ENCODE assay signal across 15 cellular contexts in the genomic region with DNA sequence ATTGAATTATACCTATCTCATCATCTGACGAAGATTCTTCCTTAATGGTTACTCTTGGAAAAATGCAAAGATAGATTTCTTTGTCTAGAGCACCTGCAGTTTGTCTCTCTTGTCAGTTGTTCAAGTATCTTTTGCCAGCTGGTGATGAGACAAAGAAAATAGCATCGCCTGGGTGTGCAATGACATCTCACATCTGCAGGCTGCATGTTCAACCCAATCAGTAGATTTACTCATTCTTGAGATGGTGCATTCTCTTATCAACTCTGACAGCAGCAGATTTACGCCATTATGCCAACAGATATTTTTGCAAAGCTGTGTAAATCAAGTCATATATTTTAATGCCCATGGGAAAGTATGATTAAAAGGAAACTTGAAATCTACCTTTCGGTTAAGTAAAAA.
A peak's percentile ranks its signal among the peaks of the same experiment; 100 is the strongest.
DNase-seq lines count a peak whose midpoint lies in the region; ATAC-seq and TF ChIP-seq lines count a peak whose summit lies in the region.
"Had no signal": no experiment of that assay in that cellular context is flagged by ENCODE, and none has a peak within 500 bp of the region (broad histone marks: within the 10 kb centered on the region; RNA-seq: fewer than 3 reads in every experiment).

No MANE protein-coding gene starts in this region.

- H3K4me1 Mint-ChIP-seq in neural progenitor cell: no peaks in the 10 kb centered on the region
- H3K4me1 Mint-ChIP-seq: CD14-positive monocyte; CD4-positive, alpha-beta memory T cell; GM23338 had no signal

- no peak overlapping the region for H3K9ac ChIP-seq in neural progenitor cell

- H3K4me3 Mint-ChIP-seq in neural progenitor cell: no peak overlapping the region
- H3K4me3 Mint-ChIP-seq: CD14-positive monocyte; CD4-positive, alpha-beta memory T cell; GM23338 had no signal

- no peak for TF ChIP-seq POLR2A in vagina (IDR thresholded peaks at IDR 0.05)

- no peak overlapping the region for H3K27ac ChIP-seq in right atrium auricular region
- no peak overlapping the region for H3K27ac ChIP-seq in neural progenitor cell
- H3K27ac ChIP-seq in vagina: no peak overlapping the region
- H3K27ac ChIP-seq: HL-60 had no signal

- H3K4me1 ChIP-seq in right atrium auricular region (no peaks in the 10 kb centered on the region), neural progenitor cell (no peaks in the 10 kb centered on the region), vagina (no peaks in the 10 kb centered on the region)

- no peak for DNase-seq in left ventricle myocardium superior
- DNase-seq in right atrium auricular region (ENCODE audit: low spot score): no peak
- peak; percentile 75 for DNase-seq in SK-N-DZ (ENCODE audit: low spot score)
- no peak for DNase-seq in neural progenitor cell (ENCODE audit: low spot score)
- DNase-seq in stimulated activated naive CD4-positive, alpha-beta T cell (lab: John Stamatoyannopoulos, UW): no peak
- DNase-seq in vagina (ENCODE audit: extremely low spot score in 2 of 2): no peak
- DNase-seq: ACHN; CD4-positive, alpha-beta memory T cell; DMS153; DMS79; GDM1; HCEC 1CT had no signal

- no peak overlapping the region for H3K4me3 ChIP-seq in right atrium auricular region
- no peak overlapping the region for H3K4me3 ChIP-seq in neural progenitor cell
- no peak overlapping the region for H3K4me3 ChIP-seq in vagina
- H3K4me3 ChIP-seq: GM23338 had no signal

- H3K27me3 Mint-ChIP-seq in neural progenitor cell (ENCODE audit: insufficient read depth, low read depth): no peaks in the 10 kb centered on the region

- H3K4me2 ChIP-seq in neural progenitor cell: no peak overlapping the region
- H3K4me2 ChIP-seq: GM23338 had no signal

- H3F3A ChIP-seq in neural progenitor cell (ENCODE audit: low read depth): no peaks in the 10 kb centered on the region

- no peaks in the 10 kb centered on the region for H3K27me3 ChIP-seq in right atrium auricular region
- H3K27me3 ChIP-seq in neural progenitor cell: no peaks in the 10 kb centered on the region
- H3K27me3 ChIP-seq in vagina: no peaks in the 10 kb centered on the region

- TF ChIP-seq CTCF in right atrium auricular region (IDR thresholded peaks at IDR 0.05) (no peak), neural progenitor cell (IDR thresholded peaks at IDR 0.05) (no peak), vagina (IDR thresholded peaks at IDR 0.05) (no peak)

- intact Hi-C loops in left ventricle myocardium superior (cut with micrococcal nuclease): no loop called here
- intact Hi-C loops in vagina (cut with DNase I): no loop called here

- H3K36me3 Mint-ChIP-seq in neural progenitor cell: no peaks in the 10 kb centered on the region
- H3K36me3 Mint-ChIP-seq: CD14-positive monocyte; CD4-positive, alpha-beta memory T cell had no signal

- no peaks in the 10 kb centered on the region for H3K9me3 Mint-ChIP-seq in neural progenitor cell
- H3K9me3 Mint-ChIP-seq: GM23338 had no signal

- no peaks in the 10 kb centered on the region for H3K36me3 ChIP-seq in right atrium auricular region
- H3K36me3 ChIP-seq in neural progenitor cell: no peaks in the 10 kb centered on the region
- H3K36me3 ChIP-seq in vagina: no peaks in the 10 kb centered on the region

- peak overlapping the region; percentile 3 for H2AFZ ChIP-seq in neural progenitor cell (replicated peaks)
- H2AFZ ChIP-seq: GM23338 had no signal

- no peaks in the 10 kb centered on the region for H3K79me2 ChIP-seq in neural progenitor cell (ENCODE audit: low read depth)

- no peak overlapping the region for H3K27ac Mint-ChIP-seq in neural progenitor cell
- H3K27ac Mint-ChIP-seq: CD14-positive monocyte; CD4-positive, alpha-beta memory T cell; GM23338 had no signal

- H3K9me3 ChIP-seq in right atrium auricular region (no peaks in the 10 kb centered on the region), neural progenitor cell (ENCODE audit: low read depth) (no peaks in the 10 kb centered on the region), vagina (no peaks in the 10 kb centered on the region)

- H4K20me1 ChIP-seq in neural progenitor cell (ENCODE audit: low read depth): no peaks in the 10 kb centered on the region

- ATAC-seq in left ventricle myocardium superior: peak; percentile 56
- ATAC-seq: GM23338 had no signal
